19 cellular contexts compared by ENCODE assay signal in the genomic region with DNA sequence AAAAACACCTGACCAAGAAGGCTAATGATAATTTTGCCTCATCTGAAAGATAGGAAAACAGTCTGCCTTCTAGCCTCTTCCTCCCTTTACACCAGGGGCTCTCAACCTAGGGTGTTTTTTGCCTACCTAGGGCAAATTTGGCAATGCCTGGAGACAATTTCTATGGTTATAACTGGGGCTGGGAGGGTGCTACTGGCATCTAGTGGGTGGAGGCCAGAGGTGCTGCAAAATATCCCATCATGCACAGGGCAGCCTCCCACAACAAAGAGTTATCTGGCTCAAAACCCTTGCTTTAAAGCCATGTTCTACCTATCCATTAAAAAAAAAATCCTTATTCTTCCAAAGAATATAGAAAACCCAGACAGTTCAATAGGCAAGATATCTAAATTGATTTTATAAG. TPM values are rescaled to one million over a fixed set of nuclear protein-coding genes. Genes with fewer than 3 reads are reported as not detected.
DNase-seq lines count a peak whose midpoint lies in the region; ATAC-seq, FAIRE-seq and TF ChIP-seq lines count a peak whose summit lies in the region.
"Had no signal": no experiment of that assay in that cellular context is flagged by ENCODE, and none has a peak within 500 bp of the region (broad histone marks: within the 10 kb centered on the region; RNA-seq: fewer than 3 reads in every experiment).

No MANE protein-coding gene starts in this region.

- H3K4me1 Mint-ChIP-seq in activated CD8-positive, alpha-beta memory T cell treated with anti-CD3 and anti-CD28 coated beads, Interleukin-2, amount 10 ng/mL, durations not matched to agents 7 days and 5 days, result peaks cover 18% of the 10 kb centered on the region
- peaks cover 10 to 16% of the 10 kb centered on the region in 2 experiments for H3K4me1 Mint-ChIP-seq in H9

- TF ChIP-seq RAD21 in HepG2 (CRISPR knock-in tag; IDR thresholded peaks at IDR 0.05), result no peak

- no peaks in the 10 kb centered on the region for H3K23me2 ChIP-seq in H9 (ENCODE audit: insufficient read length, low read depth, low read length, poor library complexity, severe bottlenecking)

- no peak for FAIRE-seq in HepG2 (lab: Jason Lieb, UNC)
- FAIRE-seq: endothelial cell of umbilical vein had no signal

- TF ChIP-seq POLR2A in HepG2 (IDR thresholded peaks at IDR 0.05; ENCODE audit: insufficient read depth in 1 of 2, low read depth in 2 of 2, low read length in 2 of 2), result no peak

- H2BK12ac ChIP-seq in H9 (ENCODE audit: insufficient read length, low read depth, low read length), result no peak overlapping the region

- H3K36me3 Mint-ChIP-seq in activated CD8-positive, alpha-beta memory T cell treated with anti-CD3 and anti-CD28 coated beads, Interleukin-2, amount 10 ng/mL, durations not matched to agents 7 days and 5 days, result peaks cover 2% of the 10 kb centered on the region
- no peaks in the 10 kb centered on the region for H3K36me3 Mint-ChIP-seq in H9 (ENCODE audit: insufficient read depth in 1 of 3, low read depth in 3 of 3)
- H3K36me3 Mint-ChIP-seq: natural killer cell treated with Interleukin-12 subunit alpha and Interleukin-12 subunit beta and Interleukin-15 and Interleukin-18, amount 100 ng/mL, for 72 hours had no signal

- H2AK5ac ChIP-seq in H9 (ENCODE audit: insufficient read length, low read length), result no peak overlapping the region

- no peak overlapping the region for H3T11ph ChIP-seq in H9 (ENCODE audit: low read length)

- no peaks in the 10 kb centered on the region for H3F3A ChIP-seq in PC-3 (ENCODE audit: low read length, unreplicated experiment)

- intact Hi-C loops in PC-3 (cut with micrococcal nuclease) (no loop called here), HepG2 (cut with micrococcal nuclease; ENCODE audit: unreplicated experiment) (no loop called here)

- ATAC-seq in PC-3, result no peak
- no peak for ATAC-seq in HepG2
- ATAC-seq in activated CD8-positive, alpha-beta memory T cell treated with anti-CD3 and anti-CD28 coated beads, Interleukin-2, amount 10 ng/mL, durations not matched to agents 7 days and 5 days, result no peak
- ATAC-seq in HG03097 (IDR thresholded peaks at IDR 0.05; ENCODE audit: low FRiP score, unreplicated experiment), result no peak
- ATAC-seq: natural killer cell treated with Interleukin-12 subunit alpha and Interleukin-12 subunit beta and Interleukin-15 and Interleukin-18, amount 100 ng/mL, for 72 hours; SK-N-SH treated with all-trans-retinoic acid at 6 μM for 48 hours had no signal

- no peak overlapping the region for H3K4ac ChIP-seq in H9 (ENCODE audit: low read depth, low read length)

- no peak overlapping the region for H2BK5ac ChIP-seq in H9 (ENCODE audit: insufficient read length, low read length)

- H3K79me2 ChIP-seq in PC-3 (ENCODE audit: low read length) (no peaks in the 10 kb centered on the region), HepG2 (ENCODE audit: insufficient read depth, low read length) (no peaks in the 10 kb centered on the region), H9 (ENCODE audit: insufficient read depth, low read length) (no peaks in the 10 kb centered on the region)

- no peak overlapping the region for H3K56ac ChIP-seq in H9 (ENCODE audit: insufficient read length, low read depth, low read length)

- no peaks in the 10 kb centered on the region for H3K9me2 ChIP-seq in PC-3 (replicated peaks; ENCODE audit: low read length)

- DNase-seq in activated CD4-positive, alpha-beta T cell treated with anti-CD3 and anti-CD28 coated beads, Interleukin-2, amount 50 U/mL, for 1 hour, result peak; percentile 15
- DNase-seq in activated CD4-positive, alpha-beta T cell treated with anti-CD3 and anti-CD28 coated beads, Interleukin-2, amount 50 U/mL, for 4 hours, result no peak
- DNase-seq in GM20000 (ENCODE audit: low spot score) (no peak), PC-3 (no peak), HepG2 (ENCODE audit: low spot score) (no peak), H9 (no peak)
- DNase-seq in activated CD8-positive, alpha-beta memory T cell treated with anti-CD3 and anti-CD28 coated beads, Interleukin-2, amount 10 ng/mL, durations not matched to agents 7 days and 5 days, result no peak
- DNase-seq: ACHN; GM23248; KG1; mammary epithelial cell; NCI-H146; NCI-H226; stimulated activated CD4-positive, alpha-beta T cell treated with anti-CD3 and anti-CD28 coated beads, Interleukin-12 subunit alpha, Interleukin-12 subunit beta, amount 100 ng/mL, for 4 hours; substantia nigra had no signal

- H2AFZ ChIP-seq in PC-3 (ENCODE audit: low read length) (no peak overlapping the region), HepG2 (ENCODE audit: low read length) (no peak overlapping the region), H9 (ENCODE audit: low read length) (no peak overlapping the region)
- H2AFZ ChIP-seq: GM23248 had no signal

- no peak overlapping the region for H3K9ac ChIP-seq in PC-3 (ENCODE audit: low read length)
- H3K9ac ChIP-seq in HepG2 (ENCODE audit: insufficient read depth, low read depth, low read length), result no peak overlapping the region
- no peak overlapping the region for H3K9ac ChIP-seq in H9 (ENCODE audit: extremely low read depth, insufficient read length, low read length)
- H3K9ac ChIP-seq: GM23248 had no signal

- no peak overlapping the region for H3K18ac ChIP-seq in H9 (ENCODE audit: insufficient read length, low read depth, low read length)

- H3K27ac Mint-ChIP-seq in activated CD8-positive, alpha-beta memory T cell treated with anti-CD3 and anti-CD28 coated beads, Interleukin-2, amount 10 ng/mL, durations not matched to agents 7 days and 5 days, result no peak overlapping the region
- H3K27ac Mint-ChIP-seq in H9, result no peak overlapping the region

- CTCF ChIA-PET in PC-3 (lab: Charles Lee) (no interaction called here), HepG2 (lab: Yijun Ruan, JAX; ENCODE audit: low intra/inter-chr PET ratio, low total read pairs) (no interaction called here)
- CTCF ChIA-PET in activated CD8-positive, alpha-beta memory T cell treated with anti-CD3 and anti-CD28 coated beads, Interleukin-2, amount 10 ng/mL, durations not matched to agents 7 days and 5 days (lab: Charles Lee), result no interaction called here

- H3K27me3 ChIP-seq in PC-3 (ENCODE audit: low read length) (no peaks in the 10 kb centered on the region), HepG2 (ENCODE audit: control insufficient read depth in 1 of 2, insufficient read depth in 2 of 2, low read length in 2 of 2) (no peaks in the 10 kb centered on the region; a peak in 2 of 5 replicates), H9 (ENCODE audit: insufficient read depth, low read length) (no peaks in the 10 kb centered on the region)

- POLR2A ChIA-PET in PC-3 (lab: Charles Lee; ENCODE audit: unreplicated experiment), result no interaction called here
- POLR2A ChIA-PET in HepG2 (lab: Yijun Ruan, JAX), result no interaction called here

- H2BK20ac ChIP-seq in H9 (ENCODE audit: low read depth, low read length, poor library complexity, severe bottlenecking), result no peak overlapping the region

- H4K91ac ChIP-seq in H9 (ENCODE audit: insufficient read length, low read depth, low read length), result no peak overlapping the region

- no peaks in the 10 kb centered on the region for H3K27me3 Mint-ChIP-seq in activated CD8-positive, alpha-beta memory T cell treated with anti-CD3 and anti-CD28 coated beads, Interleukin-2, amount 10 ng/mL, durations not matched to agents 7 days and 5 days
- H3K27me3 Mint-ChIP-seq in H9 (ENCODE audit: low read depth), result no peaks in the 10 kb centered on the region

- TF ChIP-seq EP300 in HepG2 (IDR thresholded peaks at IDR 0.05; ENCODE audit: low read depth in 2 of 2, low read length in 2 of 2) (no peak), HepG2 (CRISPR knock-in tag; IDR thresholded peaks at IDR 0.05; ENCODE audit: borderline replicate concordance) (no peak)

- H3K4me2 ChIP-seq in PC-3 (ENCODE audit: low read length) (no peak overlapping the region), HepG2 (ENCODE audit: low read depth, low read length) (no peak overlapping the region), H9 (ENCODE audit: insufficient read depth, insufficient read length, low read length) (no peak overlapping the region)

- TF ChIP-seq CTCF in GM20000 (IDR thresholded peaks at IDR 0.05; ENCODE audit: extremely low read depth, missing control alignments), result peak; percentile 12
- peak; percentile 36; the same call in 1 of the 2 replicates for TF ChIP-seq CTCF in PC-3 (conservative IDR thresholded peaks at IDR 0.05; ENCODE audit: low read depth, low read length)
- TF ChIP-seq CTCF in HepG2 (CRISPR knock-in tag; IDR thresholded peaks at IDR 0.05), result 0 out of 2 replicates have a peak, but pooled peaks have one; percentile 11
- TF ChIP-seq CTCF in H9 (conservative IDR thresholded peaks at IDR 0.05), result no peak

- no peaks in the 10 kb centered on the region for H3K9me3 Mint-ChIP-seq in activated CD8-positive, alpha-beta memory T cell treated with anti-CD3 and anti-CD28 coated beads, Interleukin-2, amount 10 ng/mL, durations not matched to agents 7 days and 5 days (ENCODE audit: low read depth)
- no peaks in the 10 kb centered on the region; a peak in 1 of 5 replicates for H3K9me3 Mint-ChIP-seq in H9
- H3K9me3 Mint-ChIP-seq: natural killer cell treated with Interleukin-12 subunit alpha and Interleukin-12 subunit beta and Interleukin-15 and Interleukin-18, amount 100 ng/mL, for 72 hours had no signal

- H2BK120ac ChIP-seq in H9 (ENCODE audit: low read depth, low read length, poor library complexity, severe bottlenecking), result no peak overlapping the region

- BruUV-seq in PC-3 (replicated peaks; lab: Mats Ljungman, UMichigan) (no TSS peak), HepG2 (replicated peaks; lab: Mats Ljungman, UMichigan) (no TSS peak)

- H3K79me1 ChIP-seq in H9 (ENCODE audit: insufficient read depth, low read depth, low read length, poor library complexity, severe bottlenecking), result no peaks in the 10 kb centered on the region

- no peak overlapping the region for H4K8ac ChIP-seq in H9 (replicated peaks; ENCODE audit: insufficient read length, low read depth, low read length)

- H4K5ac ChIP-seq in H9 (ENCODE audit: insufficient read length, low read depth, low read length), result no peak overlapping the region

- H4K20me1 ChIP-seq in PC-3 (ENCODE audit: low read length) (no peaks in the 10 kb centered on the region), HepG2 (ENCODE audit: insufficient read depth, low read length) (no peaks in the 10 kb centered on the region), H9 (ENCODE audit: control insufficient read depth, insufficient read depth, insufficient read length) (no peaks in the 10 kb centered on the region)

- H2BK15ac ChIP-seq in H9 (ENCODE audit: low read depth, low read length), result no peak overlapping the region

- in situ Hi-C loops in HepG2 (cut with HindIII; ENCODE audit: extremely low pct_ligation_motif_present, low pct_unique_long_range_greater_than_20kb), result loop anchor here (25.0 kb wide), 1 partner anchor 364 kb away; a partner anchor contains a TSS

- no peaks in the 10 kb centered on the region for H3K4me1 ChIP-seq in PC-3 (ENCODE audit: insufficient read depth, low read length)
- no peaks in the 10 kb centered on the region for H3K4me1 ChIP-seq in HepG2 (ENCODE audit: insufficient read depth, low read length)
- H3K4me1 ChIP-seq in H9 (ENCODE audit: insufficient read depth, low read length), result no peaks in the 10 kb centered on the region

- H3K36me3 ChIP-seq in PC-3 (ENCODE audit: low read depth, low read length) (no peaks in the 10 kb centered on the region), HepG2 (replicated peaks in 1 of 2; ENCODE audit: control insufficient read depth in 1 of 2, insufficient read depth in 2 of 2, low read length in 2 of 2) (no peaks in the 10 kb centered on the region)

- H3K9me3 ChIP-seq in PC-3 (ENCODE audit: low read length), result no peaks in the 10 kb centered on the region
- no peaks in the 10 kb centered on the region for H3K9me3 ChIP-seq in HepG2 (ENCODE audit: low read length)
- no peaks in the 10 kb centered on the region for H3K9me3 ChIP-seq in H9 (ENCODE audit: control insufficient read depth, low read depth, low read length)

- no peak overlapping the region for H3K14ac ChIP-seq in H9 (ENCODE audit: insufficient read depth, low read length)

- no peak overlapping the region for H3K4me3 ChIP-seq in PC-3 (ENCODE audit: low read length)
- no peak overlapping the region for H3K4me3 ChIP-seq in HepG2 (replicated peaks in 1 of 3; ENCODE audit: insufficient read depth in 1 of 3, low read depth in 2 of 3, low read length in 3 of 3)
- H3K4me3 ChIP-seq: GM23248 had no signal

- H3K4me3 Mint-ChIP-seq in activated CD8-positive, alpha-beta memory T cell treated with anti-CD3 and anti-CD28 coated beads, Interleukin-2, amount 10 ng/mL, durations not matched to agents 7 days and 5 days, result no peak overlapping the region
- H3K4me3 Mint-ChIP-seq in H9, result no peak overlapping the region
- H3K4me3 Mint-ChIP-seq: natural killer cell treated with Interleukin-12 subunit alpha and Interleukin-12 subunit beta and Interleukin-15 and Interleukin-18, amount 100 ng/mL, for 72 hours had no signal

- H3K27ac ChIP-seq in PC-3 (ENCODE audit: low read length), result no peak overlapping the region
- H3K27ac ChIP-seq in HepG2 (ENCODE audit: extremely low read length, insufficient read depth, low read length), result no peak overlapping the region
- no peak overlapping the region for H3K27ac ChIP-seq in H9 (ENCODE audit: insufficient read length, low read depth, low read length)
- H3K27ac ChIP-seq: GM23248 had no signal

- H3K23ac ChIP-seq in H9 (ENCODE audit: insufficient read length, low read depth, low read length), result no peak overlapping the region

RNA-seq across cellular contexts. Expression of a gene that starts 45.0 kb away (rescaled TPM):
- total RNA-seq in PC-3 (2014; rRNA removed) (13.0 and 14.5 TPM in 2 replicates), HepG2 (2016; rRNA removed; fragmentation: Illumina TruSeq; extraction: Trizol) (24.3 and 30.0 TPM in 2 replicates), H9 (2021) (26.5 and 31.4 TPM in 2 replicates)
- total RNA-seq in HepG2 (2016; cell fraction: cytosol; rRNA removed; fragmentation: Illumina TruSeq; extraction: Trizol; ENCODE audit: low read depth), result 34.6 and 40.8 TPM in 2 replicates
- total RNA-seq in HepG2 (2016; cell fraction: insoluble cytoplasmic fraction; rRNA removed; fragmentation: Illumina TruSeq; extraction: Trizol), result 27.6 and 29.7 TPM in 2 replicates
- 42.6 and 43.8 TPM in 2 replicates for total RNA-seq in HepG2 (2016; cell fraction: membrane; rRNA removed; fragmentation: Illumina TruSeq; extraction: Trizol)
- total RNA-seq in HepG2 (2016; cell fraction: nucleus; rRNA removed; fragmentation: Illumina TruSeq; extraction: Trizol), result 41.0 and 41.5 TPM in 2 replicates
- 8.9 and 10.0 TPM in 2 replicates for polyA plus RNA-seq in HepG2 (2011; rRNA removed)
- 4.5 and 7.8 TPM in 2 replicates for polyA plus RNA-seq in HepG2 (2011; cell fraction: cytosol; rRNA removed)
- 4.7 and 5.3 TPM in 2 replicates for polyA plus RNA-seq in HepG2 (2011; cell fraction: nucleus; rRNA removed)
- polyA plus RNA-seq in HepG2 (2012), result 17.8 and 19.1 TPM in 2 replicates
- 0.48 and 0.52 TPM in 2 replicates for polyA plus RNA-seq in HepG2 (2016; cell fraction: cytosol; fragmentation: Illumina TruSeq; extraction: Trizol; ENCODE audit: low read depth)
- polyA plus RNA-seq in HepG2 (2016; cell fraction: insoluble cytoplasmic fraction; fragmentation: Illumina TruSeq; extraction: Trizol; ENCODE audit: low read depth), result 14.7 and 15.8 TPM in 2 replicates
- polyA plus RNA-seq in HepG2 (2016; cell fraction: membrane; fragmentation: Illumina TruSeq; extraction: Trizol; ENCODE audit: low read depth), result 3.1 and 3.3 TPM in 2 replicates
- polyA plus RNA-seq in HepG2 (2016; cell fraction: nucleus; fragmentation: Illumina TruSeq; extraction: Trizol; ENCODE audit: insufficient read depth, low read depth), result 11.1 and 11.7 TPM in 2 replicates
- 13.6 and 58.6 TPM in 2 replicates for polyA minus RNA-seq in HepG2 (2011; rRNA and poly(A)+ RNA removed; ENCODE audit: low replicate concordance)
- 18.9 and 21.2 TPM in 2 replicates for polyA minus RNA-seq in HepG2 (2011; cell fraction: cytosol; rRNA and poly(A)+ RNA removed)
- polyA minus RNA-seq in HepG2 (2011; cell fraction: nucleus; rRNA and poly(A)+ RNA removed), result 45.3 and 61.3 TPM in 2 replicates
- 10 to 100 TPM; 66.2 to 77.9 TPM for total RNA-seq in activated CD8-positive, alpha-beta memory T cell treated with anti-CD3 and anti-CD28 coated beads, Interleukin-2, amount 10 ng/mL, durations not matched to agents 7 days and 5 days
